In genomic region chr9:34126207-34127034, GRCh38 we compare ENCODE assay signal across 8 cellular contexts. TPM values are rescaled to one million over a fixed set of nuclear protein-coding genes. Genes with fewer than 3 reads are reported as not detected.
DNase-seq lines count a peak whose midpoint lies in the region; ATAC-seq and TF ChIP-seq lines count a peak whose summit lies in the region.

TSS of gene DCAF12 (minus strand) at chr9:34126698. CDS start at chr9:34126431, 267 bp downstream.

- no peaks in the 10 kb centered on the region for H3K9me2 ChIP-seq in OCI-LY7 (ENCODE audit: insufficient read depth, low read length)

- peak within 1 kb of the TSS; percentile 95 for H3K4me2 ChIP-seq in OCI-LY7 (ENCODE audit: low read length)

- H3K79me2 ChIP-seq in OCI-LY7 (ENCODE audit: insufficient read depth, low read depth, low read length), result peaks cover 22% of the 10 kb centered on the region; the same call in 1 of the 2 replicates

- H3K36me3 ChIP-seq in OCI-LY7 (ENCODE audit: insufficient read depth, low read length), result peaks cover 26% of the 10 kb centered on the region

- no TSS peak for BruUV-seq in OCI-LY7 (replicated peaks; lab: Mats Ljungman, UMichigan)

- intact Hi-C loops in OCI-LY7 (cut with micrococcal nuclease; ENCODE audit: unreplicated experiment), result loop anchor here (1.0 to 10.0 kb wide), 2 partner anchors 127 to 312 kb away; partner anchors contain the start of gene UBE2R2

- POLR2A ChIA-PET in OCI-LY7 (lab: Charles Lee), result interaction anchor here (0.6 to 2.0 kb wide), 6 partner anchors 26 to 76 kb away, joined by 3 to 6 read pairs (median 3); no protein-coding TSS in a partner anchor

- CTCF ChIA-PET in OCI-LY7 (lab: Charles Lee; ENCODE audit: unreplicated experiment), result no interaction called here

- H3K4me1 ChIP-seq in OCI-LY7 (ENCODE audit: insufficient read depth, low read length, poor library complexity, severe bottlenecking), result peaks cover 49% of the 10 kb centered on the region

- DNase-seq in DMS 273 treated with DMSO at 0.1 percent for 48 hours (lab: John Stamatoyannopoulos, UW), result peak; percentile 73
- peak; percentile 85 for DNase-seq in HuH-7 (ENCODE audit: low spot score)
- DNase-seq in OCI-LY7 (ENCODE audit: low spot score), result peak; percentile 91
- DNase-seq in activated T-cell treated with anti-CD3 and anti-CD28 coated beads, Interleukin-2, amount 50 U/mL, for 1 hour, result peak; percentile 89
- no peak for DNase-seq in epithelial cell of proximal tubule (ENCODE audit: low read depth)
- peak; percentile 91 for DNase-seq in mucosa of gallbladder (ENCODE audit: low spot score)
- peak; percentile 82 for DNase-seq in stimulated activated CD8-positive, alpha-beta memory T cell treated with anti-CD3 and anti-CD28 coated beads, Interleukin-4, amount 100 ng/mL, for 24 hours (ENCODE audit: low read depth)

- H4K20me1 ChIP-seq in OCI-LY7 (ENCODE audit: insufficient read depth, low read length), result peaks cover 27% of the 10 kb centered on the region; the same call in 1 of the 2 replicates

- ATAC-seq in GM21515 (IDR thresholded peaks at IDR 0.05; ENCODE audit: unreplicated experiment), result peak; percentile 86

- TF ChIP-seq CTCF in OCI-LY7 (conservative IDR thresholded peaks at IDR 0.05; ENCODE audit: low read length), result no peak
- TF ChIP-seq CTCF in epithelial cell of proximal tubule (conservative IDR thresholded peaks at IDR 0.05; ENCODE audit: low read depth, low read length), result no peak

- H3K9me3 ChIP-seq in OCI-LY7 (ENCODE audit: low read length), result no peaks in the 10 kb centered on the region

- peak within 1 kb of the TSS; percentile 77; the same call in 1 of the 2 replicates for H2AFZ ChIP-seq in OCI-LY7 (ENCODE audit: low read length)

- peak within 1 kb of the TSS; percentile 85 for H3K4me3 ChIP-seq in OCI-LY7 (ENCODE audit: low read depth, low read length, poor library complexity, severe bottlenecking)
- H3K4me3 ChIP-seq in epithelial cell of proximal tubule (ENCODE audit: low read depth, low read length), result peak within 1 kb of the TSS; percentile 94

- peak within 1 kb of the TSS; percentile 81 for H3K27ac ChIP-seq in OCI-LY7 (ENCODE audit: low read depth, low read length, poor library complexity, severe bottlenecking)

RNA-seq across cellular contexts. Expression of gene DCAF12, which starts in this region (rescaled TPM):
- total RNA-seq in OCI-LY7 (2014; rRNA removed; shearing (Covaris generic)), result 21.9 and 31.7 TPM in 2 replicates
- 70.5 and 83.5 TPM in 2 replicates for total RNA-seq in OCI-LY7 (2022)
- 26.2 and 32.3 TPM in 2 replicates for total RNA-seq in epithelial cell of proximal tubule
- 33.7 TPM for total RNA-seq in mucosa of gallbladder
